18 cellular contexts compared by ENCODE assay signal in genomic region chr9:98006127-98006796, GRCh38. TPM values are rescaled to one million over a fixed set of nuclear protein-coding genes. Genes with fewer than 3 reads are reported as not detected.
DNase-seq lines count a peak whose midpoint lies in the region; ATAC-seq and TF ChIP-seq lines count a peak whose summit lies in the region.
"Had no signal": no experiment of that assay in that cellular context is flagged by ENCODE, and none has a peak within 500 bp of the region (broad histone marks: within the 10 kb centered on the region; RNA-seq: fewer than 3 reads in every experiment).

No MANE protein-coding gene starts in this region.

- POLR2A ChIA-PET in activated CD4-positive, alpha-beta memory T cell treated with anti-CD3 and anti-CD28 coated beads for 36 hours (lab: Charles Lee): interaction anchor here (0.5 to 2.1 kb wide), 7 partner anchors 9 to 89 kb away, joined by 3 to 8 read pairs (median 5); partner anchors contain the start of gene ANP32B
- POLR2A ChIA-PET in activated CD4-positive, alpha-beta memory T cell treated with anti-CD3 and anti-CD28 coated beads, Interleukin-2, amount 10 ng/mL, durations not matched to agents 7 days and 5 days (lab: Charles Lee): interaction anchor here (1.0 to 14.1 kb wide), 5 partner anchors 8 to 249 kb away, joined by 3 to 168 read pairs (median 9); partner anchors contain the start of genes ANP32B, TBC1D2 and TRMO

- no peak overlapping the region for H3K4me3 Mint-ChIP-seq in activated CD4-positive, alpha-beta memory T cell treated with anti-CD3 and anti-CD28 coated beads for 36 hours
- H3K4me3 Mint-ChIP-seq in activated CD4-positive, alpha-beta memory T cell treated with anti-CD3 and anti-CD28 coated beads, Interleukin-2, amount 10 ng/mL, durations not matched to agents 7 days and 5 days: no peak overlapping the region
- no peak overlapping the region for H3K4me3 Mint-ChIP-seq in CD14-positive monocyte
- H3K4me3 Mint-ChIP-seq in activated naive CD8-positive, alpha-beta T cell treated with anti-CD3 and anti-CD28 coated beads for 36 hours: no peak overlapping the region
- no peak overlapping the region for H3K4me3 Mint-ChIP-seq in T-helper 17 cell
- no peak overlapping the region for H3K4me3 Mint-ChIP-seq in stimulated activated memory B cell treated with anti-CD40 and anti-IgM and Interleukin-4, amounts not matched to agents 10 μg/mL and 1 μg/mL and 100 μg/mL, for 72 hours
- H3K4me3 Mint-ChIP-seq: neural progenitor cell had no signal

- CTCF ChIA-PET in activated CD4-positive, alpha-beta memory T cell treated with anti-CD3 and anti-CD28 coated beads for 36 hours (lab: Charles Lee): interaction anchor here (1.4 to 3.6 kb wide), 5 partner anchors 8 to 83 kb away, joined by 4 to 17 read pairs (median 5); partner anchors contain the start of gene TRMO
- CTCF ChIA-PET in activated CD4-positive, alpha-beta memory T cell treated with anti-CD3 and anti-CD28 coated beads, Interleukin-2, amount 10 ng/mL, durations not matched to agents 7 days and 5 days (lab: Charles Lee): interaction anchor here (0.8 to 1.6 kb wide), 5 partner anchors 8 to 84 kb away, joined by 3 to 10 read pairs (median 4); partner anchors contain the start of gene TRMO

- H3K27ac Mint-ChIP-seq in activated CD4-positive, alpha-beta memory T cell treated with anti-CD3 and anti-CD28 coated beads for 36 hours: peak overlapping the region; percentile 61
- no peak overlapping the region for H3K27ac Mint-ChIP-seq in activated CD4-positive, alpha-beta memory T cell treated with anti-CD3 and anti-CD28 coated beads, Interleukin-2, amount 10 ng/mL, durations not matched to agents 7 days and 5 days
- peak overlapping the region in 4 of 7 donors; percentile 3 to 69 (median 54) for H3K27ac Mint-ChIP-seq in CD14-positive monocyte
- peak overlapping the region; percentile 48 for H3K27ac Mint-ChIP-seq in activated naive CD8-positive, alpha-beta T cell treated with anti-CD3 and anti-CD28 coated beads for 36 hours
- H3K27ac Mint-ChIP-seq in T-helper 17 cell: no peak overlapping the region
- no peak overlapping the region for H3K27ac Mint-ChIP-seq in stimulated activated memory B cell treated with anti-CD40 and anti-IgM and Interleukin-4, amounts not matched to agents 10 μg/mL and 1 μg/mL and 100 μg/mL, for 72 hours
- H3K27ac Mint-ChIP-seq: neural progenitor cell had no signal

- H3K9me3 ChIP-seq in right cardiac atrium (ENCODE audit: control insufficient read depth, low read length) (no peaks in the 10 kb centered on the region), T-helper 17 cell (ENCODE audit: control insufficient read depth, low read length, poor library complexity, severe bottlenecking) (no peaks in the 10 kb centered on the region)

- no peak for DNase-seq in activated CD4-positive, alpha-beta memory T cell treated with anti-CD3 and anti-CD28 coated beads for 36 hours
- no peak for DNase-seq in activated CD4-positive, alpha-beta memory T cell treated with anti-CD3 and anti-CD28 coated beads, Interleukin-2, amount 10 ng/mL, durations not matched to agents 7 days and 5 days
- DNase-seq in CD14-positive monocyte (ENCODE audit: low spot score) (no peak), right cardiac atrium (no peak), cerebellum (ENCODE audit: low spot score) (no peak), T-helper 17 cell (no peak)
- DNase-seq in activated naive CD8-positive, alpha-beta T cell treated with anti-CD3 and anti-CD28 coated beads for 36 hours: no peak
- DNase-seq: amniotic stem cell; glutamatergic neuron; kidney glomerular epithelial cell; mammary epithelial cell; NCI-H1694; NCI-H510A; NK-92 treated with Interleukin-12 subunit alpha and Interleukin-12 subunit beta, amount 100 ng/mL, for 24 hours; posterior cingulate gyrus; trophoblast cell had no signal

- peak overlapping the region; percentile 6 for H3K27ac ChIP-seq in right cardiac atrium (ENCODE audit: low read length)
- H3K27ac ChIP-seq: neural progenitor cell had no signal

- H3K27me3 Mint-ChIP-seq in activated CD4-positive, alpha-beta memory T cell treated with anti-CD3 and anti-CD28 coated beads for 36 hours: no peaks in the 10 kb centered on the region
- no peaks in the 10 kb centered on the region for H3K27me3 Mint-ChIP-seq in activated CD4-positive, alpha-beta memory T cell treated with anti-CD3 and anti-CD28 coated beads, Interleukin-2, amount 10 ng/mL, durations not matched to agents 7 days and 5 days
- H3K27me3 Mint-ChIP-seq in CD14-positive monocyte (ENCODE audit: low read depth in 3 of 3): peaks cover 0 to 2% (median 0%) of the 10 kb centered on the region in 3 donors
- no peaks in the 10 kb centered on the region for H3K27me3 Mint-ChIP-seq in activated naive CD8-positive, alpha-beta T cell treated with anti-CD3 and anti-CD28 coated beads for 36 hours
- no peaks in the 10 kb centered on the region for H3K27me3 Mint-ChIP-seq in T-helper 17 cell
- no peaks in the 10 kb centered on the region for H3K27me3 Mint-ChIP-seq in stimulated activated memory B cell treated with anti-CD40 and anti-IgM and Interleukin-4, amounts not matched to agents 10 μg/mL and 1 μg/mL and 100 μg/mL, for 72 hours

- peaks cover 27% of the 10 kb centered on the region for H3K4me1 Mint-ChIP-seq in activated CD4-positive, alpha-beta memory T cell treated with anti-CD3 and anti-CD28 coated beads for 36 hours (ENCODE audit: low read depth)
- H3K4me1 Mint-ChIP-seq in activated CD4-positive, alpha-beta memory T cell treated with anti-CD3 and anti-CD28 coated beads, Interleukin-2, amount 10 ng/mL, durations not matched to agents 7 days and 5 days: peaks cover 44% of the 10 kb centered on the region
- H3K4me1 Mint-ChIP-seq in CD14-positive monocyte: peaks cover 11% of the 10 kb centered on the region
- peaks cover 39% of the 10 kb centered on the region for H3K4me1 Mint-ChIP-seq in activated naive CD8-positive, alpha-beta T cell treated with anti-CD3 and anti-CD28 coated beads for 36 hours
- peaks cover 9% of the 10 kb centered on the region for H3K4me1 Mint-ChIP-seq in T-helper 17 cell
- H3K4me1 Mint-ChIP-seq in stimulated activated memory B cell treated with anti-CD40 and anti-IgM and Interleukin-4, amounts not matched to agents 10 μg/mL and 1 μg/mL and 100 μg/mL, for 72 hours: peaks cover 20% of the 10 kb centered on the region
- H3K4me1 Mint-ChIP-seq: neural progenitor cell had no signal

- intact Hi-C loops in activated CD4-positive, alpha-beta memory T cell treated with anti-CD3 and anti-CD28 coated beads for 36 hours (cut with micrococcal nuclease): no loop called here
- intact Hi-C loops in CD14-positive monocyte (cut with micrococcal nuclease) (no loop called here), right cardiac atrium (cut with DNase I) (no loop called here)

- TF ChIP-seq CTCF in CD14-positive monocyte (IDR thresholded peaks at IDR 0.05): no peak

- peaks cover 77% of the 10 kb centered on the region for H3K36me3 Mint-ChIP-seq in activated CD4-positive, alpha-beta memory T cell treated with anti-CD3 and anti-CD28 coated beads for 36 hours
- peaks cover 86% of the 10 kb centered on the region for H3K36me3 Mint-ChIP-seq in activated CD4-positive, alpha-beta memory T cell treated with anti-CD3 and anti-CD28 coated beads, Interleukin-2, amount 10 ng/mL, durations not matched to agents 7 days and 5 days (ENCODE audit: low read depth)
- H3K36me3 Mint-ChIP-seq in CD14-positive monocyte: peaks cover 72 to 88% of the 10 kb centered on the region in 2 donors
- peaks cover 44% of the 10 kb centered on the region for H3K36me3 Mint-ChIP-seq in activated naive CD8-positive, alpha-beta T cell treated with anti-CD3 and anti-CD28 coated beads for 36 hours
- H3K36me3 Mint-ChIP-seq in T-helper 17 cell (ENCODE audit: low read depth): peaks cover 10% of the 10 kb centered on the region
- peaks cover 56% of the 10 kb centered on the region for H3K36me3 Mint-ChIP-seq in stimulated activated memory B cell treated with anti-CD40 and anti-IgM and Interleukin-4, amounts not matched to agents 10 μg/mL and 1 μg/mL and 100 μg/mL, for 72 hours

- H3K4me3 ChIP-seq in right cardiac atrium (ENCODE audit: low read length): no peak overlapping the region
- H3K4me3 ChIP-seq: neural progenitor cell had no signal

- peaks cover 3% of the 10 kb centered on the region for H3K4me1 ChIP-seq in right cardiac atrium (ENCODE audit: control insufficient read depth, insufficient read depth, low read length)
- H3K4me1 ChIP-seq: neural progenitor cell had no signal

- 78% methylated on average over 5 of the region's 5 CpGs for WGBS in right cardiac atrium

- no peaks in the 10 kb centered on the region for H3K9me3 Mint-ChIP-seq in activated CD4-positive, alpha-beta memory T cell treated with anti-CD3 and anti-CD28 coated beads for 36 hours
- H3K9me3 Mint-ChIP-seq in activated CD4-positive, alpha-beta memory T cell treated with anti-CD3 and anti-CD28 coated beads, Interleukin-2, amount 10 ng/mL, durations not matched to agents 7 days and 5 days: no peaks in the 10 kb centered on the region
- H3K9me3 Mint-ChIP-seq in CD14-positive monocyte: no peaks in the 10 kb centered on the region
- no peaks in the 10 kb centered on the region for H3K9me3 Mint-ChIP-seq in activated naive CD8-positive, alpha-beta T cell treated with anti-CD3 and anti-CD28 coated beads for 36 hours
- no peaks in the 10 kb centered on the region for H3K9me3 Mint-ChIP-seq in stimulated activated memory B cell treated with anti-CD40 and anti-IgM and Interleukin-4, amounts not matched to agents 10 μg/mL and 1 μg/mL and 100 μg/mL, for 72 hours
- H3K9me3 Mint-ChIP-seq: neural progenitor cell had no signal

- no peak for ATAC-seq in right cardiac atrium
- ATAC-seq in T-helper 17 cell: no peak
- no peak for ATAC-seq in stimulated activated memory B cell treated with anti-CD40 and anti-IgM and Interleukin-4, amounts not matched to agents 10 μg/mL and 1 μg/mL and 100 μg/mL, for 72 hours

- no peaks in the 10 kb centered on the region for H3K27me3 ChIP-seq in right cardiac atrium (ENCODE audit: control insufficient read depth, insufficient read depth)
- H3K27me3 ChIP-seq: neural progenitor cell had no signal

RNA-seq across cellular contexts. Expression of gene ANP32B, which starts 23.1 kb away (rescaled TPM):
- 100 to 1,000 TPM; 352 to 358 TPM for total RNA-seq in activated CD4-positive, alpha-beta memory T cell treated with anti-CD3 and anti-CD28 coated beads for 36 hours
- 100 to 1,000 TPM; 317 to 335 TPM for total RNA-seq in activated CD4-positive, alpha-beta memory T cell treated with anti-CD3 and anti-CD28 coated beads, Interleukin-2, amount 10 ng/mL, durations not matched to agents 7 days and 5 days
- polyA plus RNA-seq in CD14-positive monocyte (10 to 100 TPM; 30.8 to 40.7 TPM), right cardiac atrium (61.5 TPM)
- 100 to 1,000 TPM; 397 to 405 TPM for total RNA-seq in activated naive CD8-positive, alpha-beta T cell treated with anti-CD3 and anti-CD28 coated beads for 36 hours
- total RNA-seq in right cardiac atrium (10 to 100 TPM; 60.4 to 74.5 (median 68.7) TPM), cerebellum (7.8 TPM), T-helper 17 cell (100 to 1,000 TPM; 143 to 158 TPM)

RNA-seq across cellular contexts. Expression of gene NANS, which starts 50.3 kb away (rescaled TPM):
- total RNA-seq in activated CD4-positive, alpha-beta memory T cell treated with anti-CD3 and anti-CD28 coated beads for 36 hours: 10 to 100 TPM; 48.4 to 51.9 TPM
- 10 to 100 TPM; 46.1 to 47.3 TPM for total RNA-seq in activated CD4-positive, alpha-beta memory T cell treated with anti-CD3 and anti-CD28 coated beads, Interleukin-2, amount 10 ng/mL, durations not matched to agents 7 days and 5 days
- polyA plus RNA-seq in CD14-positive monocyte (100 to 1,000 TPM in 1 of 2 donors, 10 to 100 TPM in 1; 95.9 to 109 TPM), right cardiac atrium (37.2 TPM)
- total RNA-seq in activated naive CD8-positive, alpha-beta T cell treated with anti-CD3 and anti-CD28 coated beads for 36 hours: 10 to 100 TPM; 46.1 to 47.4 TPM
- total RNA-seq in right cardiac atrium (10 to 100 TPM; 25.0 to 32.4 (median 30.2) TPM), cerebellum (11.6 TPM), T-helper 17 cell (10 to 100 TPM; 38.1 to 44.9 TPM)

Comparison
In these comparisons a context has a peak if more than half of its experiments do, and no peak if none do; other contexts are left out.
1. H3K27ac Mint-ChIP-seq: peak in activated CD4-positive, alpha-beta memory T cell treated with anti-CD3 and anti-CD28 coated beads for 36 hours (single experiment), CD14-positive monocyte (4 of 7) and activated naive CD8-positive, alpha-beta T cell treated with anti-CD3 and anti-CD28 coated beads for 36 hours (single experiment); none in activated CD4-positive, alpha-beta memory T cell treated with anti-CD3 and anti-CD28 coated beads, Interleukin-2, amount 10 ng/mL, durations not matched to agents 7 days and 5 days (single experiment), T-helper 17 cell (single experiment) and stimulated activated memory B cell treated with anti-CD40 and anti-IgM and Interleukin-4, amounts not matched to agents 10 μg/mL and 1 μg/mL and 100 μg/mL, for 72 hours (single experiment).